ENCODE assay signal across 15 cellular contexts in genomic region chr12:116370004-116370404, GRCh38.
DNase-seq lines count a peak whose midpoint lies in the region; ATAC-seq, FAIRE-seq and TF ChIP-seq lines count a peak whose summit lies in the region.
"Had no signal": no experiment of that assay in that cellular context is flagged by ENCODE, and none has a peak within 500 bp of the region (broad histone marks: within the 10 kb centered on the region; RNA-seq: fewer than 3 reads in every experiment).

No MANE protein-coding gene starts in this region.

- no peak for TF ChIP-seq EP300 in A549 (IDR thresholded peaks at IDR 0.05)
- TF ChIP-seq EP300 in K562 (IDR thresholded peaks at IDR 0.05; ENCODE audit: low read length): no peak

- H3K9me3 ChIP-seq in A549 (no peaks in the 10 kb centered on the region), K562 (replicated peaks; ENCODE audit: control insufficient read depth, insufficient read depth, low read depth, low read length) (peaks cover 4% of the 10 kb centered on the region), left lung (no peaks in the 10 kb centered on the region)

- H3K79me2 ChIP-seq in K562 (ENCODE audit: control insufficient read depth, insufficient read depth, low read length): no peaks in the 10 kb centered on the region

- H3K36me3 ChIP-seq in K562 (ENCODE audit: control insufficient read depth, insufficient read depth, low read length) (no peaks in the 10 kb centered on the region; the same call in 2 of the 3 replicates), left lung (no peaks in the 10 kb centered on the region)

- H3K27me3 ChIP-seq in K562 (ENCODE audit: control insufficient read depth in 2 of 2, insufficient read depth in 2 of 2, low read length in 2 of 2): no peaks in the 10 kb centered on the region
- no peaks in the 10 kb centered on the region for H3K27me3 ChIP-seq in left lung

- no peaks in the 10 kb centered on the region for H4K20me1 ChIP-seq in K562 (replicated peaks; ENCODE audit: control insufficient read depth, insufficient read depth, low read length)

- H3K9ac ChIP-seq in K562 (ENCODE audit: insufficient read depth in 1 of 2, low read depth in 2 of 2, low read length in 2 of 2): no peak overlapping the region

- H3K27ac ChIP-seq in A549 (peak overlapping the region; percentile 93 to 99), K562 (ENCODE audit: extremely low read depth, low read depth, low read length) (no peak overlapping the region; the same call in 2 of the 3 replicates), left lung (no peak overlapping the region)

- 62% methylated on average over 4 of the region's 4 CpGs for WGBS in A549 (ENCODE audit: missing lambda C conversion rate)
- 41% methylated on average over 4 of the region's 4 CpGs for WGBS in K562 (ENCODE audit: insufficient coverage, low coverage, missing lambda C conversion rate)

- TF ChIP-seq POLR2A in A549 (IDR thresholded peaks at IDR 0.05; ENCODE audit: low read length) (no peak), K562 (conservative IDR thresholded peaks at IDR 0.05) (no peak)

- peak in 1 of 2 experiments; percentile 75 for DNase-seq in A549 (ENCODE audit: low read depth in 1 of 2, low spot score in 1 of 2)
- DNase-seq in HCEC 1CT: peak; percentile 45
- no peak for DNase-seq in K562 (ENCODE audit: extremely low read depth in 1 of 4, low spot score in 3 of 4)
- DNase-seq in left lung: no peak
- no peak for DNase-seq in activated naive CD8-positive, alpha-beta T cell treated with anti-CD3 and anti-CD28 coated beads, Interleukin-2, amount 50 U/mL, for 24 hours
- DNase-seq: activated CD8-positive, alpha-beta memory T cell treated with anti-CD3 and anti-CD28 coated beads for 24 hours; AML-193; DMS79; nucleus accumbens had no signal

- FAIRE-seq in A549 (lab: Jason Lieb, UNC) (no peak), K562 (lab: Jason Lieb, UNC) (no peak)

- no peaks in the 10 kb centered on the region for H3K27me3 Mint-ChIP-seq in activated naive CD8-positive, alpha-beta T cell treated with anti-CD3 and anti-CD28 coated beads, Interleukin-2, amount 50 U/mL, for 24 hours
- H3K27me3 Mint-ChIP-seq: activated naive CD4-positive, alpha-beta T cell treated with anti-CD3 and anti-CD28 coated beads, Interleukin-2, amount 50 U/mL, for 24 hours; stimulated activated memory B cell treated with anti-CD40 and anti-IgM and Interleukin-4, amounts not matched to agents 10 μg/mL and 1 μg/mL and 100 μg/mL, for 72 hours had no signal

- POLR2A ChIA-PET in A549 (lab: Yijun Ruan, JAX) (no interaction called here), K562 (lab: Yijun Ruan, JAX) (interaction anchor here (0.8 kb wide), 1 partner anchor 16 kb away, joined by 3 read pairs; no protein-coding TSS in a partner anchor)

- H3K4me3 Mint-ChIP-seq in activated naive CD8-positive, alpha-beta T cell treated with anti-CD3 and anti-CD28 coated beads, Interleukin-2, amount 50 U/mL, for 24 hours: no peak overlapping the region
- H3K4me3 Mint-ChIP-seq: activated naive CD4-positive, alpha-beta T cell treated with anti-CD3 and anti-CD28 coated beads, Interleukin-2, amount 50 U/mL, for 24 hours; dendritic cell treated with granulocyte-macrophage colony-stimulating factor and Interleukin-4, amounts not matched to agents 40 ng/mL and 50 ng/mL, for 4 days; stimulated activated memory B cell treated with anti-CD40 and anti-IgM and Interleukin-4, amounts not matched to agents 10 μg/mL and 1 μg/mL and 100 μg/mL, for 72 hours had no signal

- TF ChIP-seq CTCF in A549 (IDR thresholded peaks at IDR 0.05) (no peak), K562 (IDR thresholded peaks at IDR 0.05 in 2 of 3, conservative IDR thresholded peaks at IDR 0.05 in 1 of 3; ENCODE audit: insufficient read depth in 2 of 3, low read depth in 1 of 3, low read length in 3 of 3) (no peak), left lung (IDR thresholded peaks at IDR 0.05) (no peak)

- H3K4me1 Mint-ChIP-seq in activated naive CD8-positive, alpha-beta T cell treated with anti-CD3 and anti-CD28 coated beads, Interleukin-2, amount 50 U/mL, for 24 hours: peaks cover 3% of the 10 kb centered on the region
- H3K4me1 Mint-ChIP-seq: activated naive CD4-positive, alpha-beta T cell treated with anti-CD3 and anti-CD28 coated beads, Interleukin-2, amount 50 U/mL, for 24 hours had no signal

- TF ChIP-seq RAD21 in A549 (conservative IDR thresholded peaks at IDR 0.05 in 1 of 2, IDR thresholded peaks at IDR 0.05 in 1 of 2) (no peak), K562 (CRISPR knock-in tag; conservative IDR thresholded peaks at IDR 0.05 in 1 of 2, IDR thresholded peaks at IDR 0.05 in 1 of 2) (no peak)

- no TSS peak for BruUV-seq in K562 (replicated peaks; lab: Mats Ljungman, UMichigan)

- no peak overlapping the region for H3K4me3 ChIP-seq in A549
- no peak overlapping the region for H3K4me3 ChIP-seq in K562
- no peak overlapping the region for H3K4me3 ChIP-seq in left lung

- H3K36me3 Mint-ChIP-seq in activated naive CD8-positive, alpha-beta T cell treated with anti-CD3 and anti-CD28 coated beads, Interleukin-2, amount 50 U/mL, for 24 hours (ENCODE audit: low read depth): no peaks in the 10 kb centered on the region
- H3K36me3 Mint-ChIP-seq: activated naive CD4-positive, alpha-beta T cell treated with anti-CD3 and anti-CD28 coated beads, Interleukin-2, amount 50 U/mL, for 24 hours; stimulated activated memory B cell treated with anti-CD40 and anti-IgM and Interleukin-4, amounts not matched to agents 10 μg/mL and 1 μg/mL and 100 μg/mL, for 72 hours had no signal

- CTCF ChIA-PET in A549 (lab: Yijun Ruan, JAX) (interaction anchor here (0.7 to 1.6 kb wide), 4 partner anchors 14 to 228 kb away, joined by 3 read pairs; no protein-coding TSS in a partner anchor), K562 (lab: Yijun Ruan, JAX; ENCODE audit: low intra/inter-chr PET ratio) (no interaction called here)

- H3K9me1 ChIP-seq in K562 (ENCODE audit: control insufficient read depth, insufficient read depth, low read length): no peaks in the 10 kb centered on the region

- H2AFZ ChIP-seq in K562 (ENCODE audit: low read depth, low read length): no peak overlapping the region

- H3K4me2 ChIP-seq in A549: no peak overlapping the region
- no peak overlapping the region for H3K4me2 ChIP-seq in K562 (ENCODE audit: insufficient read depth, low read length)

- no peak for ATAC-seq in A549
- ATAC-seq in K562: no peak
- ATAC-seq in left lung: peak; percentile 14
- ATAC-seq in activated naive CD8-positive, alpha-beta T cell treated with anti-CD3 and anti-CD28 coated beads, Interleukin-2, amount 50 U/mL, for 24 hours: no peak
- no peak for ATAC-seq in HG03457 (IDR thresholded peaks at IDR 0.05; ENCODE audit: unreplicated experiment)
- no peak for ATAC-seq in HG03571 (IDR thresholded peaks at IDR 0.05; ENCODE audit: unreplicated experiment)
- ATAC-seq in HG02759 (IDR thresholded peaks at IDR 0.05; ENCODE audit: unreplicated experiment): no peak
- ATAC-seq: stimulated activated memory B cell treated with anti-CD40 and anti-IgM and Interleukin-4, amounts not matched to agents 10 μg/mL and 1 μg/mL and 100 μg/mL, for 72 hours had no signal

- H3K4me1 ChIP-seq in A549 (peaks cover 81% of the 10 kb centered on the region), K562 (replicated peaks in 1 of 2; ENCODE audit: control insufficient read depth in 2 of 2, insufficient read depth in 2 of 2, low read length in 2 of 2) (peaks cover 20 to 22% of the 10 kb centered on the region in 2 experiments; a peak in 4 of 5 replicates), left lung (no peaks in the 10 kb centered on the region)

- no peak overlapping the region for H3K27ac Mint-ChIP-seq in activated naive CD8-positive, alpha-beta T cell treated with anti-CD3 and anti-CD28 coated beads, Interleukin-2, amount 50 U/mL, for 24 hours
- H3K27ac Mint-ChIP-seq: activated naive CD4-positive, alpha-beta T cell treated with anti-CD3 and anti-CD28 coated beads, Interleukin-2, amount 50 U/mL, for 24 hours; dendritic cell treated with granulocyte-macrophage colony-stimulating factor and Interleukin-4, amounts not matched to agents 40 ng/mL and 50 ng/mL, for 4 days; stimulated activated memory B cell treated with anti-CD40 and anti-IgM and Interleukin-4, amounts not matched to agents 10 μg/mL and 1 μg/mL and 100 μg/mL, for 72 hours had no signal

- peaks cover 4% of the 10 kb centered on the region for H3K9me3 Mint-ChIP-seq in activated naive CD8-positive, alpha-beta T cell treated with anti-CD3 and anti-CD28 coated beads, Interleukin-2, amount 50 U/mL, for 24 hours
- H3K9me3 Mint-ChIP-seq: activated naive CD4-positive, alpha-beta T cell treated with anti-CD3 and anti-CD28 coated beads, Interleukin-2, amount 50 U/mL, for 24 hours had no signal

- intact Hi-C loops in K562 (cut with micrococcal nuclease): no loop called here
- intact Hi-C loops in left lung (cut with DNase I): no loop called here

- in situ Hi-C loops in K562 (cut with MboI): no loop called here

TF ChIP-seq in A549, 52 proteins besides CTCF, POLR2A, EP300 and RAD21 (continues in another document):
- TF ChIP-seq ESRRA (IDR thresholded peaks at IDR 0.05; ENCODE audit: borderline replicate concordance, low read length): no peak
- TF ChIP-seq FOSB (CRISPR knock-in tag; IDR thresholded peaks at IDR 0.05): no peak
- TF ChIP-seq ATOH8 (CRISPR knock-in tag; IDR thresholded peaks at IDR 0.05; ENCODE audit: low read depth): no peak
- TF ChIP-seq ZFP36 (IDR thresholded peaks at IDR 0.05; ENCODE audit: borderline replicate concordance, partially characterized antibody): no peak
- TF ChIP-seq KDM1A (IDR thresholded peaks at IDR 0.05; ENCODE audit: low read depth): peak; percentile 71
- TF ChIP-seq NR3C1 (IDR thresholded peaks at IDR 0.05): no peak

TF ChIP-seq in K562, 482 proteins besides CTCF, POLR2A, EP300 and RAD21 (continues in another document):
- no peak for TF ChIP-seq ETV6 (IDR thresholded peaks at IDR 0.05; ENCODE audit: borderline replicate concordance in 1 of 2, low read depth in 2 of 2, low read length in 1 of 2)
- no peak for TF ChIP-seq ETV6 (CRISPR knock-in tag; IDR thresholded peaks at IDR 0.05; ENCODE audit: borderline replicate concordance)
- 0 out of 2 replicates have a peak, but pooled peaks have one; percentile 18 for TF ChIP-seq CBFA2T2 (conservative IDR thresholded peaks at IDR 0.05)
- peak; percentile 92 for TF ChIP-seq ZNF316 (IDR thresholded peaks at IDR 0.05)
- peak; percentile 66 for TF ChIP-seq CBFA2T3 (IDR thresholded peaks at IDR 0.05)
- TF ChIP-seq ZNF57 (CRISPR knock-in tag; IDR thresholded peaks at IDR 0.05): no peak
- TF ChIP-seq ZNF655 (CRISPR knock-in tag; IDR thresholded peaks at IDR 0.05): no peak

Comparison
In these comparisons a context has a peak if more than half of its experiments do, and no peak if none do; other contexts are left out.
1. H3K27ac ChIP-seq: peak in A549 (2 of 2); none in K562 (single experiment) and left lung (0 of 2).
2. Of the 35 proteins assayed by ChIP-seq in both K562 and A549: peak only in K562: none; only in A549: MAFK and MAX; in both: none; in neither: 32; mixed calls (peak in some experiments, not most) for 1.